Comparison of ENCODE assay signal across 10 cellular contexts in the genomic region with DNA sequence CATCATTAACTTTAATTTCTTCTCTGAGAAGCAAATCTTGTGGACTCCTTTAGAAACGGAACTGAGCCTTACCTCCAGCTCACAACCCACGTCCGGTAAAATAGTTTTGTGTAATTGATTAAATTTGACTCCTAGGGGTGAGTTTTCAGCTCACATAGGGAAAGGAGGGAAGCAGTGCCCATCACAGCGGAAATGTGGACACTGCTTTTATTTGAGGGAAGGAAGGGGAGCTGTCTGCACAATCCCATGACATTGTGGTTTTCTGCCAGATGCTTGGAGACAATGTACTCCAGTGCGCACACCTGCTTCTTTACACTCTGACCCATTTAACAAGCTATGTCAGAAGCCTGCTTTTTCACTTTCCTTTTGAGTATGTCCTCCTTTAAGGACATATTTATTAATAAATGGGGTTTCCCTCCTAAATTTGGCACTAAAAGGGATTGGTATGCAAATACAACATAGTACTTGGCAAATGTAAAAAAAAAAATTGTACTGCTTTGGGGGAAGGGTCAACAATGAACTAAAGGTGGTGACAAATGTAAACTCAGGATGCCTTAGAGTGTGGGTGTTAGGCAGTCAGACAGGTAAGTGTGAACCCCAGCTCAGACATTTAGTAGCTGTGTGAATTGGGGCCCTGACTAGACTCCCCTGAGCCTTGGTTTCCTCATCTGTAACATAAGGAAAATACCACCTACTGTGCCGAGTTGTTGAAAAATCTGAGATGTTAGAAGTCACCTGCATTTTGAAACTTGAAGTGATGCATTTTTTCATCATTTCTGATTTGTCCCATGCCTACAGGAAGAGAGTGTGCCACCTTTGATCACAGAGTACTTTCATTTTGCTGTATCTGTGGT.
DNase-seq lines count a peak whose midpoint lies in the region; ATAC-seq, FAIRE-seq and TF ChIP-seq lines count a peak whose summit lies in the region.
"Had no signal": no experiment of that assay in that cellular context is flagged by ENCODE, and none has a peak within 500 bp of the region (broad histone marks: within the 10 kb centered on the region; RNA-seq: fewer than 3 reads in every experiment).

No MANE protein-coding gene starts in this region.

- no peak for TF ChIP-seq CTCF in esophagus squamous epithelium (IDR thresholded peaks at IDR 0.05)

- DNase-seq in NCI-H1417 (lab: John Stamatoyannopoulos, UW) (peak in 2 of 3 experiments; percentile 19 to 58), NCI-H1417 treated with DMSO at 0.1 percent for 48 hours (lab: John Stamatoyannopoulos, UW) (no peak), NAMALWA (ENCODE audit: low spot score) (peak; percentile 64), esophagus squamous epithelium (lab: John Stamatoyannopoulos, UW) (no peak), HTR-8/SVneo (ENCODE audit: insufficient read length, low spot score) (no peak), urothelium cell line (ENCODE audit: low spot score) (no peak), SIG-M5 (lab: John Stamatoyannopoulos, UW) (no peak)

- no peak for TF ChIP-seq POLR2A in esophagus squamous epithelium (IDR thresholded peaks at IDR 0.05)

- H3K4me3 ChIP-seq in esophagus squamous epithelium: no peak overlapping the region
- H3K4me3 ChIP-seq: SJSA1 had no signal

- 49 to 73% methylated on average over 6 of the region's 6 CpGs for WGBS in esophagus squamous epithelium, 2 donors

- no peak for FAIRE-seq in HTR-8/SVneo (lab: Jason Lieb, UNC)
- FAIRE-seq in urothelium cell line (lab: Jason Lieb, UNC): no peak

- intact Hi-C loops in esophagus squamous epithelium (cut with DNase I): no loop called here

- H3K27me3 ChIP-seq in esophagus squamous epithelium: no peaks in the 10 kb centered on the region
- H3K27me3 ChIP-seq: SJSA1 had no signal

- peaks cover 5 to 31% (median 17%) of the 10 kb centered on the region in 3 donors for H3K4me1 ChIP-seq in esophagus squamous epithelium

- H3K9me3 ChIP-seq in esophagus squamous epithelium: no peaks in the 10 kb centered on the region
- H3K9me3 ChIP-seq: SJSA1 had no signal

- ATAC-seq in GM21737 (IDR thresholded peaks at IDR 0.05; ENCODE audit: unreplicated experiment): peak; percentile 60

- H3K27ac ChIP-seq in esophagus squamous epithelium: peak overlapping the region; percentile 24 to 70 (median 50)
- H3K27ac ChIP-seq: 22Rv1, SJSA1 had no signal

- no peaks in the 10 kb centered on the region for H3K36me3 ChIP-seq in esophagus squamous epithelium
- H3K36me3 ChIP-seq: SJSA1 had no signal

Comparison
In these comparisons a context has a peak if more than half of its experiments do, and no peak if none do; other contexts are left out.
1. DNase-seq: peak in NCI-H1417 (2 of 3) and NAMALWA (single experiment); none in NCI-H1417 treated with DMSO at 0.1 percent for 48 hours (single experiment), esophagus squamous epithelium (single experiment), HTR-8/SVneo (single experiment), urothelium cell line (single experiment) and SIG-M5 (single experiment).